1 cellular context compared by ENCODE assay signal in genomic region chr9:124282442-124283231, GRCh38.
TF ChIP-seq lines count a peak whose summit lies in the region.

No MANE protein-coding gene starts in this region.

TF ChIP-seq in HepG2, 621 proteins besides CTCF, POLR2A, EP300 and RAD21 (continued from another document and continues in another):
- TF ChIP-seq ZNF496 (CRISPR knock-in tag; IDR thresholded peaks at IDR 0.05; ENCODE audit: insufficient replicate concordance), result no peak
- 0 out of 2 replicates have a peak, but pooled peaks have one; percentile 52 for TF ChIP-seq NFAT5 (CRISPR knock-in tag; IDR thresholded peaks at IDR 0.05)
- TF ChIP-seq ZNF547 (CRISPR knock-in tag; IDR thresholded peaks at IDR 0.05), result no peak
- TF ChIP-seq NCOA2 (CRISPR knock-in tag; IDR thresholded peaks at IDR 0.05), result peak; percentile 66
- TF ChIP-seq ZNF235 (CRISPR knock-in tag; IDR thresholded peaks at IDR 0.05; ENCODE audit: borderline replicate concordance), result no peak
- TF ChIP-seq PITX1 (CRISPR knock-in tag; IDR thresholded peaks at IDR 0.05), result peak; percentile 25; the same call in 1 of the 2 replicates
- no peak for TF ChIP-seq ZNF891 (CRISPR knock-in tag; IDR thresholded peaks at IDR 0.05)
- no peak for TF ChIP-seq ZFYVE20 (CRISPR knock-in tag; IDR thresholded peaks at IDR 0.05; ENCODE audit: borderline replicate concordance, low read depth)
- TF ChIP-seq ELF4 (CRISPR knock-in tag; IDR thresholded peaks at IDR 0.05; ENCODE audit: borderline replicate concordance), result no peak
- no peak for TF ChIP-seq ZNF644 (CRISPR knock-in tag; IDR thresholded peaks at IDR 0.05; ENCODE audit: low read depth)
- no peak for TF ChIP-seq CHCHD3 (CRISPR knock-in tag; IDR thresholded peaks at IDR 0.05)
- TF ChIP-seq ZBTB40 (IDR thresholded peaks at IDR 0.05), result no peak
- no peak for TF ChIP-seq ZBTB40 (CRISPR knock-in tag; IDR thresholded peaks at IDR 0.05)
- no peak for TF ChIP-seq ZNF772 (CRISPR knock-in tag; IDR thresholded peaks at IDR 0.05)
- TF ChIP-seq WIZ (CRISPR knock-in tag; IDR thresholded peaks at IDR 0.05), result no peak
- 0 out of 2 replicates have a peak, but pooled peaks have one; percentile 10 for TF ChIP-seq HNF4A (CRISPR knock-in tag; IDR thresholded peaks at IDR 0.05)
- peak; percentile 91 for TF ChIP-seq ZNF687 (CRISPR knock-in tag; IDR thresholded peaks at IDR 0.05)
- TF ChIP-seq ZNF343 (CRISPR knock-in tag; IDR thresholded peaks at IDR 0.05), result no peak
- TF ChIP-seq TEAD3 (CRISPR knock-in tag; optimal IDR thresholded peaks at IDR 0.05; ENCODE audit: borderline replicate concordance), result no peak
- no peak for TF ChIP-seq HOXD1 (CRISPR knock-in tag; IDR thresholded peaks at IDR 0.05)
- TF ChIP-seq TFE3 (CRISPR knock-in tag; IDR thresholded peaks at IDR 0.05), result no peak; the same call in 1 of the 2 replicates
- no peak; the same call in 1 of the 2 replicates for TF ChIP-seq SOX5 (CRISPR knock-in tag; IDR thresholded peaks at IDR 0.05; ENCODE audit: borderline replicate concordance)
- no peak for TF ChIP-seq ZNF615 (CRISPR knock-in tag; IDR thresholded peaks at IDR 0.05; ENCODE audit: borderline replicate concordance)
- no peak for TF ChIP-seq SRSF9 (IDR thresholded peaks at IDR 0.05; ENCODE audit: borderline replicate concordance, insufficient read depth, low read depth, low read length, poor library complexity, severe bottlenecking)
- TF ChIP-seq E2F1 (CRISPR knock-in tag; IDR thresholded peaks at IDR 0.05), result no peak
- TF ChIP-seq RBM39 (IDR thresholded peaks at IDR 0.05; ENCODE audit: low read depth, low read length, poor library complexity, severe bottlenecking), result no peak
- peak; percentile 45; the same call in 1 of the 2 replicates for TF ChIP-seq ELF3 (CRISPR knock-in tag; IDR thresholded peaks at IDR 0.05)
- TF ChIP-seq MBNL3 (CRISPR knock-in tag; conservative IDR thresholded peaks at IDR 0.05), result no peak
- TF ChIP-seq ZNF619 (CRISPR knock-in tag; IDR thresholded peaks at IDR 0.05), result no peak
- no peak for TF ChIP-seq ZBTB3 (CRISPR knock-in tag; IDR thresholded peaks at IDR 0.05; ENCODE audit: borderline replicate concordance, low read depth)
- no peak for TF ChIP-seq ZBTB7A (CRISPR knock-in tag; IDR thresholded peaks at IDR 0.05)
- TF ChIP-seq MTF2 (CRISPR knock-in tag; IDR thresholded peaks at IDR 0.05; ENCODE audit: borderline replicate concordance), result no peak
- TF ChIP-seq HNRNPL (IDR thresholded peaks at IDR 0.05; ENCODE audit: low read depth, low read length), result peak; percentile 75
- peak; percentile 89 for TF ChIP-seq ETV5 (CRISPR knock-in tag; IDR thresholded peaks at IDR 0.05; ENCODE audit: borderline replicate concordance)
- TF ChIP-seq GABPA (IDR thresholded peaks at IDR 0.05; ENCODE audit: low read depth, low read length), result no peak
- no peak for TF ChIP-seq GABPA (CRISPR knock-in tag; IDR thresholded peaks at IDR 0.05; ENCODE audit: low read depth)
- no peak for TF ChIP-seq HINFP (CRISPR knock-in tag; IDR thresholded peaks at IDR 0.05; ENCODE audit: low read depth)
